10 cellular contexts compared by ENCODE assay signal in the genomic region with DNA sequence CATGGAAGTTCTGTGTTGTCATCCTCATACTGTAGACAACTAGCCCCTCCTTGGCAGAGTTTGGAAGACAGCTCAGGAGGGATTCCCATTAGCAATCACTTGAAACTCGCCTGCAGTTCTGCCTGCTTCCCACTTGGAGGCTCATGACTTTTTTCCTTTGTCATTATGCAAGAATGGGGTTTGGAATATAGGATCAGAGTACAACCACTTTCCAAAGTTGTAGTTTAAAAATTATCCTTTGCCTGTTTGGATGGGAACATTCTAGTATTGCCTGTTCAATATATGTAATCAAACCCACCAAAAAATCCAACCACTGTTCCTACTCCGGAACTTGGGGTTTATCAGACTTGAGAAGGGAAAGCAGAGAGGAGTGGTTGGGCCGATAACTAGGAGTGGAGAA. TPM values are rescaled to one million over a fixed set of nuclear protein-coding genes. Genes with fewer than 3 reads are reported as not detected.
DNase-seq lines count a peak whose midpoint lies in the region; ATAC-seq and TF ChIP-seq lines count a peak whose summit lies in the region.
"Had no signal": no experiment of that assay in that cellular context is flagged by ENCODE, and none has a peak within 500 bp of the region (broad histone marks: within the 10 kb centered on the region; RNA-seq: fewer than 3 reads in every experiment).

No MANE protein-coding gene starts in this region.

- peaks cover 13% of the 10 kb centered on the region for H3K4me1 Mint-ChIP-seq in osteocyte (ENCODE audit: unreplicated experiment)

- H3K9me3 ChIP-seq in gastroesophageal sphincter: no peaks in the 10 kb centered on the region

- H3K4me3 Mint-ChIP-seq in osteocyte (ENCODE audit: unreplicated experiment): no peak overlapping the region
- H3K4me3 Mint-ChIP-seq: stimulated activated naive CD8-positive, alpha-beta T cell treated with anti-CD3 and anti-CD28 coated beads, Interleukin-15, Interleukin-2, amounts not matched to agents 100 ng/mL and 50 ng/mL, for 24 hours had no signal

- H3K27me3 Mint-ChIP-seq in osteocyte (ENCODE audit: unreplicated experiment): no peaks in the 10 kb centered on the region
- H3K27me3 Mint-ChIP-seq: stimulated activated naive CD8-positive, alpha-beta T cell treated with anti-CD3 and anti-CD28 coated beads, Interleukin-15, Interleukin-2, amounts not matched to agents 100 ng/mL and 50 ng/mL, for 24 hours had no signal

- H3K4me3 ChIP-seq in gastroesophageal sphincter: no peak overlapping the region

- 62 to 76% methylated on average over 3 of the region's 3 CpGs for WGBS in gastroesophageal sphincter (ENCODE audit: low coverage in 1 of 2), 2 donors

- no peak for TF ChIP-seq POLR2A in gastroesophageal sphincter (IDR thresholded peaks at IDR 0.05)

- TF ChIP-seq CTCF in GM12872 (IDR thresholded peaks at IDR 0.05; ENCODE audit: insufficient read depth, low read depth, low read length): peak; percentile 36; the same call in 1 of the 3 replicates
- TF ChIP-seq CTCF in osteocyte (IDR thresholded peaks at IDR 0.05): peak; percentile 55
- TF ChIP-seq CTCF in gastroesophageal sphincter (IDR thresholded peaks at IDR 0.05): peak in 2 of 4 experiments; percentile 40 to 49

- ATAC-seq in gastroesophageal sphincter: no peak
- no peak for ATAC-seq in GM19397 (IDR thresholded peaks at IDR 0.05; ENCODE audit: unreplicated experiment)

- no peaks in the 10 kb centered on the region for H3K9me3 Mint-ChIP-seq in osteocyte (ENCODE audit: unreplicated experiment)
- H3K9me3 Mint-ChIP-seq: stimulated activated naive CD8-positive, alpha-beta T cell treated with anti-CD3 and anti-CD28 coated beads, Interleukin-15, Interleukin-2, amounts not matched to agents 100 ng/mL and 50 ng/mL, for 24 hours had no signal

- H3K36me3 ChIP-seq in gastroesophageal sphincter: peaks cover 0 to 48% of the 10 kb centered on the region in 2 donors

- TF ChIP-seq EP300 in gastroesophageal sphincter (IDR thresholded peaks at IDR 0.05): no peak

- no peaks in the 10 kb centered on the region for H3K27me3 ChIP-seq in gastroesophageal sphincter

- peak overlapping the region; percentile 70 for H3K27ac Mint-ChIP-seq in osteocyte (ENCODE audit: unreplicated experiment)
- H3K27ac Mint-ChIP-seq: stimulated activated naive CD8-positive, alpha-beta T cell treated with anti-CD3 and anti-CD28 coated beads, Interleukin-15, Interleukin-2, amounts not matched to agents 100 ng/mL and 50 ng/mL, for 24 hours had no signal

- peaks cover 29% of the 10 kb centered on the region for H3K36me3 Mint-ChIP-seq in osteocyte (ENCODE audit: unreplicated experiment)

- peaks cover 0 to 23% (median 10%) of the 10 kb centered on the region in 3 donors for H3K4me1 ChIP-seq in gastroesophageal sphincter

- DNase-seq in NCI-H2171 treated with DMSO at 0.1 percent for 48 hours (lab: John Stamatoyannopoulos, UW) (peak; percentile 42), dermis blood vessel endothelial cell (peak; percentile 47), osteocyte (ENCODE audit: extremely low spot score, unreplicated experiment) (no peak), GDM1 (lab: John Stamatoyannopoulos, UW) (no peak), T1000 (lab: John Stamatoyannopoulos, UW) (no peak)
- DNase-seq: left cardiac atrium had no signal

- H3K27ac ChIP-seq in gastroesophageal sphincter: peak overlapping the region in 1 of 4 donors; percentile 12

RNA-seq across cellular contexts. Expression of gene GPD1, which starts 2.1 kb away (rescaled TPM):
- total RNA-seq in dermis blood vessel endothelial cell (not detected in 2 replicates), osteocyte (0.43 TPM in 1 of 2 replicates, not detected in the other), gastroesophageal sphincter (10 to 100 TPM in 1 of 4 donors, 1 to 10 TPM in 1, under 1 TPM in 2; 0.08 to 49.5 (median 1.3) TPM)

RNA-seq across cellular contexts. Expression of gene COX14, which starts 10.4 kb away (rescaled TPM):
- total RNA-seq in dermis blood vessel endothelial cell (23.4 and 45.1 TPM in 2 replicates), osteocyte (41.5 and 54.9 TPM in 2 replicates), gastroesophageal sphincter (100 to 1,000 TPM in 1 of 4 donors, 10 to 100 TPM in 3; 66.1 to 111 (median 81.0) TPM)

RNA-seq across cellular contexts. Expression of gene SMARCD1, which starts 16.5 kb away (rescaled TPM):
- total RNA-seq in dermis blood vessel endothelial cell: 70.1 and 163 TPM in 2 replicates
- 61.4 and 66.7 TPM in 2 replicates for total RNA-seq in osteocyte
- total RNA-seq in gastroesophageal sphincter: 10 to 100 TPM; 26.6 to 52.8 (median 44.2) TPM

RNA-seq across cellular contexts. Expression of gene ASIC1, which starts 44.3 kb away (rescaled TPM):
- total RNA-seq in dermis blood vessel endothelial cell: under 0.01 and 0.14 TPM in 2 replicates
- 2.1 and 3.0 TPM in 2 replicates for total RNA-seq in osteocyte
- 1 to 10 TPM in 3 of 4 donors, under 1 TPM in 1; 0.82 to 4.9 (median 3.1) TPM for total RNA-seq in gastroesophageal sphincter

Comparison
In these comparisons a context has a peak if more than half of its experiments do, and no peak if none do; other contexts are left out.
1. DNase-seq: peak in NCI-H2171 treated with DMSO at 0.1 percent for 48 hours (single experiment) and dermis blood vessel endothelial cell (single experiment); none in osteocyte (single experiment), GDM1 (single experiment) and T1000 (single experiment).